Comparison of ENCODE assay signal across 15 cellular contexts in genomic region chr9:135079676-135080075, GRCh38. TPM values are rescaled to one million over a fixed set of nuclear protein-coding genes. Genes with fewer than 3 reads are reported as not detected.
"Had no signal": no experiment of that assay in that cellular context is flagged by ENCODE, and none has a peak within 500 bp of the region (broad histone marks: within the 10 kb centered on the region; RNA-seq: fewer than 3 reads in every experiment).

No MANE protein-coding gene starts in this region.

- H3K4me3 ChIP-seq: ascending aorta, esophagus squamous epithelium, lung, prostate gland, smooth muscle cell, thyroid gland had no signal

- H3K9me3 Mint-ChIP-seq: activated CD4-positive, alpha-beta T cell treated with anti-CD3 and anti-CD28 coated beads, Interleukin-2, amount 10 ng/mL, durations not matched to agents 7 days and 5 days; stimulated activated memory B cell treated with anti-CD40 and anti-IgM and Interleukin-4, amounts not matched to agents 10 μg/mL and 1 μg/mL and 100 μg/mL, for 72 hours had no signal

- H3K9me3 ChIP-seq: ascending aorta, esophagus squamous epithelium, prostate gland, thyroid gland had no signal

- H3K27ac ChIP-seq: ascending aorta, esophagus squamous epithelium, prostate gland, thyroid gland had no signal

- H3K4me1 ChIP-seq: prostate gland had no signal

- H3K27ac Mint-ChIP-seq: activated CD4-positive, alpha-beta T cell treated with anti-CD3 and anti-CD28 coated beads, Interleukin-2, amount 10 ng/mL, durations not matched to agents 7 days and 5 days; stimulated activated memory B cell treated with anti-CD40 and anti-IgM and Interleukin-4, amounts not matched to agents 10 μg/mL and 1 μg/mL and 100 μg/mL, for 72 hours had no signal

- ATAC-seq: left lobe of liver; right cardiac atrium; stimulated activated memory B cell treated with anti-CD40 and anti-IgM and Interleukin-4, amounts not matched to agents 10 μg/mL and 1 μg/mL and 100 μg/mL, for 72 hours had no signal

- H3K36me3 Mint-ChIP-seq: stimulated activated memory B cell treated with anti-CD40 and anti-IgM and Interleukin-4, amounts not matched to agents 10 μg/mL and 1 μg/mL and 100 μg/mL, for 72 hours had no signal

- H3K36me3 ChIP-seq: ascending aorta, esophagus squamous epithelium, prostate gland, thyroid gland had no signal

- DNase-seq: activated CD4-positive, alpha-beta T cell treated with anti-CD3 and anti-CD28 coated beads, Interleukin-2, amount 10 ng/mL, durations not matched to agents 7 days and 5 days; activated naive CD4-positive, alpha-beta T cell treated with anti-CD3 and anti-CD28 coated beads, Interleukin-2, amount 50 U/mL, for 16 hours; effector memory CD4-positive, alpha-beta T cell; esophagus squamous epithelium; midbrain; right cardiac atrium; stimulated activated CD4-positive, alpha-beta T cell treated with anti-CD3 and anti-CD28 coated beads, Interleukin-4, amount 100 ng/mL, for 24 hours; T1000; thyroid gland had no signal

- H3K4me3 Mint-ChIP-seq: activated CD4-positive, alpha-beta T cell treated with anti-CD3 and anti-CD28 coated beads, Interleukin-2, amount 10 ng/mL, durations not matched to agents 7 days and 5 days; stimulated activated memory B cell treated with anti-CD40 and anti-IgM and Interleukin-4, amounts not matched to agents 10 μg/mL and 1 μg/mL and 100 μg/mL, for 72 hours had no signal

- H3K27me3 ChIP-seq: ascending aorta, thyroid gland had no signal

- H3K4me1 Mint-ChIP-seq: activated CD4-positive, alpha-beta T cell treated with anti-CD3 and anti-CD28 coated beads, Interleukin-2, amount 10 ng/mL, durations not matched to agents 7 days and 5 days; stimulated activated memory B cell treated with anti-CD40 and anti-IgM and Interleukin-4, amounts not matched to agents 10 μg/mL and 1 μg/mL and 100 μg/mL, for 72 hours had no signal

RNA-seq across cellular contexts. Expression of gene OLFM1, which starts 7.8 kb away (rescaled TPM):
- total RNA-seq: activated CD4-positive, alpha-beta T cell treated with anti-CD3 and anti-CD28 coated beads, Interleukin-2, amount 10 ng/mL, durations not matched to agents 7 days and 5 days had no signal
